20 cellular contexts compared by ENCODE assay signal in the genomic region with DNA sequence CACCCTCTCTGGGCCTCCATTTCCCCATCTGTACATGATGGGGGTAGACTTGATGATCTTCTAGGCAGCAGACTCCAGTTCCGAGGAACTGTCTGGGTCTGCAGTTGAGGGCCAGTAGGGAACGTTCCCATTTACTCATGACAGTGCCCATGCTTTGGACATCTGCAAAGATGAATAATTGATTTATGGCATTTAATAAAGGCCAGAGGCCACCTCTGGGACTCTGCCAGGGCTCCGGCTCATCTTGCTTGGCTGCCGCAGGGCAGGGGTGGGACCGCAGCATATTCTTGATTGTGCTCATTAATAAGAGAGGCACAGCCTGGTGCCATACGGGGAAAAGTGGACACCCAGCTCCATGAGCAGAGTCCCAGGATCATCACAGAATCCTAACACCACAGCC. TPM values are rescaled to one million over a fixed set of nuclear protein-coding genes. Genes with fewer than 3 reads are reported as not detected.
DNase-seq lines count a peak whose midpoint lies in the region; ATAC-seq and TF ChIP-seq lines count a peak whose summit lies in the region.
"Had no signal": no experiment of that assay in that cellular context is flagged by ENCODE, and none has a peak within 500 bp of the region (broad histone marks: within the 10 kb centered on the region; RNA-seq: fewer than 3 reads in every experiment).

No MANE protein-coding gene starts in this region.

- peaks cover 0 to 33% (median 0%) of the 10 kb centered on the region in 6 donors for H3K36me3 ChIP-seq in spleen

- peak overlapping the region in 6 of 8 donors; percentile 13 to 81 (median 77) for H3K27ac ChIP-seq in spleen

- H3K4me3 ChIP-seq in foreskin fibroblast (ENCODE audit: low read depth in 1 of 2, low read length in 2 of 2) (no peak overlapping the region), spleen (no peak overlapping the region)
- H3K4me3 ChIP-seq: GM12878 had no signal

- intact Hi-C loops in spleen (cut with DNase I; ENCODE audit: low total_unique reads) = no loop called here

- no peaks in the 10 kb centered on the region for H3K27me3 ChIP-seq in spleen (replicated peaks in 1 of 7)

- TF ChIP-seq CTCF in foreskin fibroblast (IDR thresholded peaks at IDR 0.05; ENCODE audit: low read depth, low read length) (no peak), spleen (IDR thresholded peaks at IDR 0.05 in 8 of 11, conservative IDR thresholded peaks at IDR 0.05 in 3 of 11) (no peak)

- peaks cover 5 to 49% (median 33%) of the 10 kb centered on the region in 6 donors for H3K4me1 ChIP-seq in spleen

- WGBS in spleen, 5 donors = 74 to 80% (median 76%) methylated on average over 6 of the region's 6 CpGs

- peak; percentile 40; the same call in 2 of the 3 replicates for ATAC-seq in SK-N-SH treated with all-trans-retinoic acid at 6 μM for 48 hours
- no peak for ATAC-seq in HG02938 (IDR thresholded peaks at IDR 0.05; ENCODE audit: unreplicated experiment)
- ATAC-seq: GM12878, PC-3 had no signal

- TF ChIP-seq POLR2A in spleen (IDR thresholded peaks at IDR 0.05) = no peak

- H3K9me3 ChIP-seq in spleen = no peaks in the 10 kb centered on the region

- DNase-seq in GM03348 (ENCODE audit: low spot score) (peak; percentile 33), foreskin fibroblast (peak; percentile 31 to 76), spleen (peak; percentile 33), hippocampal formation (lab: John Stamatoyannopoulos, UW) (no peak), NCI-H2196 (lab: John Stamatoyannopoulos, UW; ENCODE audit: unreplicated experiment) (no peak), HK-2 (ENCODE audit: unreplicated experiment) (no peak)
- DNase-seq: DMS53, HCEC 1CT, Kasumi-1, NCI-H1694, NCI-H2081, NCI-H446 treated with DMSO at 0.1 percent for 48 hours, NCI-H526 treated with DMSO at 0.1 percent for 48 hours, PC-3, RPMI8226, SHP77 had no signal

TF ChIP-seq in SK-N-SH treated with all-trans-retinoic acid at 6 μM for 48 hours, 23 proteins besides CTCF, POLR2A, EP300 and RAD21:
- TF ChIP-seq ZNF70 (CRISPR knock-in tag; IDR thresholded peaks at IDR 0.05) (no peak), ARNTL (CRISPR knock-in tag; IDR thresholded peaks at IDR 0.05; ENCODE audit: borderline replicate concordance, low read depth) (no peak), ZNF8 (CRISPR knock-in tag; IDR thresholded peaks at IDR 0.05) (no peak), OSR1 (CRISPR knock-in tag; IDR thresholded peaks at IDR 0.05) (no peak), ZC3H10 (CRISPR knock-in tag; IDR thresholded peaks at IDR 0.05) (no peak), PPARA (CRISPR knock-in tag; IDR thresholded peaks at IDR 0.05; ENCODE audit: borderline replicate concordance) (no peak), ZFP3 (CRISPR knock-in tag; IDR thresholded peaks at IDR 0.05) (no peak)
- TF ChIP-seq, protein P1, sequence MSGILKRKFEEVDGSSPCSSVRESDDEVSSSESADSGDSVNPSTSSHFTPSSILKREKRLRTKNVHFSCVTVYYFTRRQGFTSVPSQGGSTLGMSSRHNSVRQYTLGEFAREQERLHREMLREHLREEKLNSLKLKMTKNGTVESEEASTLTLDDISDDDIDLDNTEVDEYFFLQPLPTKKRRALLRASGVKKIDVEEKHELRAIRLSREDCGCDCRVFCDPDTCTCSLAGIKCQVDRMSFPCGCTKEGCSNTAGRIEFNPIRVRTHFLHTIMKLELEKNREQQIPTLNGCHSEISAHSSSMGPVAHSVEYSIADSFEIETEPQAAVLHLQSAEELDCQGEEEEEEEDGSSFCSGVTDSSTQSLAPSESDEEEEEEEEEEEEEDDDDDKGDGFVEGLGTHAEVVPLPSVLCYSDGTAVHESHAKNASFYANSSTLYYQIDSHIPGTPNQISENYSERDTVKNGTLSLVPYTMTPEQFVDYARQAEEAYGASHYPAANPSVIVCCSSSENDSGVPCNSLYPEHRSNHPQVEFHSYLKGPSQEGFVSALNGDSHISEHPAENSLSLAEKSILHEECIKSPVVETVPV (CRISPR knock-in tag; IDR thresholded peaks at IDR 0.05) = no peak
- TF ChIP-seq, protein P2, sequence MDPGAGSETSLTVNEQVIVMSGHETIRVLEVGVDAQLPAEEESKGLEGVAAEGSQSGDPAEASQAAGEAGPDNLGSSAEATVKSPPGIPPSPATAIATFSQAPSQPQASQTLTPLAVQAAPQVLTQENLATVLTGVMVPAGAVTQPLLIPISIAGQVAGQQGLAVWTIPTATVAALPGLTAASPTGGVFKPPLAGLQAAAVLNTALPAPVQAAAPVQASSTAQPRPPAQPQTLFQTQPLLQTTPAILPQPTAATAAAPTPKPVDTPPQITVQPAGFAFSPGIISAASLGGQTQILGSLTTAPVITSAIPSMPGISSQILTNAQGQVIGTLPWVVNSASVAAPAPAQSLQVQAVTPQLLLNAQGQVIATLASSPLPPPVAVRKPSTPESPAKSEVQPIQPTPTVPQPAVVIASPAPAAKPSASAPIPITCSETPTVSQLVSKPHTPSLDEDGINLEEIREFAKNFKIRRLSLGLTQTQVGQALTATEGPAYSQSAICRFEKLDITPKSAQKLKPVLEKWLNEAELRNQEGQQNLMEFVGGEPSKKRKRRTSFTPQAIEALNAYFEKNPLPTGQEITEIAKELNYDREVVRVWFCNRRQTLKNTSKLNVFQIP (CRISPR knock-in tag; IDR thresholded peaks at IDR 0.05; ENCODE audit: borderline replicate concordance, low read depth) = no peak
TF ChIP-seq in SK-N-SH treated with all-trans-retinoic acid at 6 μM for 48 hours: peak in this region for 0.

RNA-seq across cellular contexts. Expression of gene KLHL35, which starts 28.1 kb away (rescaled TPM):
- total RNA-seq in spleen = 1 to 10 TPM in 6 of 7 donors, under 1 TPM in 1; 0.19 to 3.5 (median 1.8) TPM
- polyA plus RNA-seq in spleen = 1 to 10 TPM; 2.0 to 3.8 (median 2.8) TPM
- total RNA-seq: MCF 10A had no signal

Comparison
In these comparisons a context has a peak if more than half of its experiments do, and no peak if none do; other contexts are left out.
1. DNase-seq: peak in GM03348 (single experiment), foreskin fibroblast (2 of 2) and spleen (single experiment); none in hippocampal formation (0 of 2), NCI-H2196 (single experiment) and HK-2 (single experiment).